8 cellular contexts compared by ENCODE assay signal in the genomic region with DNA sequence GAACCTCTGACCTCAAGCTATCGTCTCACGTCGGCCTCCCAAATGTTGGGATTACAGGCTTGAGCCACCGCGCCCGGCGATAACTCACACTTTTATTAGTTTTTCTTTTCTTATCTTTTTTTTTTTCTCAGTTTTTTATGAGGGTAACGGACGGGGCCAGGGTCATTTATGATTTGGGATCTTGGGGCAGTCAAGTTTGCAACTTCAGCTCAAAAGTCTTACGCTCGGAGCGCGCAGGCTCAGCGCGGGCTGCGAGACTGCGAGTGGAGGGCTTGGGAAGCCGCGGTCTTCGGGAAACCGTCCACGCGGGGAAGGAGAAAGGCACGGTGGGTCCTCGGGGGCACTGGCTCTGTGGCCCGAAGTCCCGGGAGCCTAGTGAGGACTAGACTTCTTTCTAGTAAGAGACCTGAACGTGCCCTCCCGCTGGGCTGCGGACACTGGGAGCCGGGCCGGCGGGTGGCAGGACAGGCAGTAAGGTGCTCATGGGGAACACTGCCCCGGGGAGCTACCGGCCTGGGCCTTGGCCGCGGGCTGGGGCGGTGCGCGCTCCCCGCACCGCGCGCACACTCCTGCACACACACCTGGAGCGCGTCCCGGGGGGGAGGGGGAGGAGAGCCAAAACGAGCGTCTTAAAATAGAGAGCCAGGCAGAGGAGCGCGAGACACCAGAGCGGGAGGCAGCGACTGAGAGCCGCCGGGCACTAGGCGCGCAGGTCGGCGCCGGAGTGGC. TPM values are rescaled to one million over a fixed set of nuclear protein-coding genes. Genes with fewer than 3 reads are reported as not detected.
DNase-seq lines count a peak whose midpoint lies in the region; ATAC-seq and TF ChIP-seq lines count a peak whose summit lies in the region.

No MANE protein-coding gene starts in this region.

- no peaks in the 10 kb centered on the region for H3K9me3 Mint-ChIP-seq in type B pancreatic cell

- TF ChIP-seq CTCF in C4-2B (conservative IDR thresholded peaks at IDR 0.05) (no peak), brain microvascular endothelial cell (IDR thresholded peaks at IDR 0.05; ENCODE audit: low read depth, low read length, missing control alignments) (no peak), right lobe of liver (IDR thresholded peaks at IDR 0.05) (no peak), type B pancreatic cell (conservative IDR thresholded peaks at IDR 0.05) (no peak)

- H3K27me3 ChIP-seq in brain microvascular endothelial cell (replicated peaks) (peaks cover 69% of the 10 kb centered on the region), right lobe of liver (peaks cover 11 to 61% of the 10 kb centered on the region in 2 donors)

- H3K36me3 ChIP-seq in brain microvascular endothelial cell (replicated peaks) (no peaks in the 10 kb centered on the region), right lobe of liver (no peaks in the 10 kb centered on the region)

- H3K27ac Mint-ChIP-seq in type B pancreatic cell: peak overlapping the region; percentile 95

- peaks cover 0 to 26% (median 6%) of the 10 kb centered on the region in 4 donors for H3K4me1 ChIP-seq in right lobe of liver

- 8% methylated on average over 26 of the region's 60 CpGs for WGBS in right lobe of liver (ENCODE audit: insufficient coverage, low coverage, low lambda C conversion rate, missing lambda C conversion rate)

- peak overlapping the region; percentile 91 for H3K4me3 Mint-ChIP-seq in type B pancreatic cell

- DNase-seq in HuH-7.5 (ENCODE audit: low spot score): peak; percentile 37
- DNase-seq in brain microvascular endothelial cell: no peak
- peak in 1 of 3 donors; percentile 56 for DNase-seq in right lobe of liver
- DNase-seq in type B pancreatic cell (ENCODE audit: extremely low spot score, unreplicated experiment): peak; percentile 78

- TF ChIP-seq POLR2A in right lobe of liver (IDR thresholded peaks at IDR 0.05): no peak

- H3K4me1 Mint-ChIP-seq in type B pancreatic cell (ENCODE audit: unreplicated experiment): peaks cover 5% of the 10 kb centered on the region

- peaks cover 16% of the 10 kb centered on the region for H3K36me3 Mint-ChIP-seq in type B pancreatic cell

- no peaks in the 10 kb centered on the region for H3K9me3 ChIP-seq in right lobe of liver

- intact Hi-C loops in right lobe of liver (cut with DNase I): loop anchor here in 1 of 2 donors (10.0 kb wide), 2 partner anchors 320 to 370 kb away; no protein-coding TSS in a partner anchor

- in situ Hi-C loops in brain microvascular endothelial cell (cut with HindIII; ENCODE audit: low pct_ligation_motif_present, low sequenced_read_pairs): no loop called here

- peaks cover 88% of the 10 kb centered on the region for H3K27me3 Mint-ChIP-seq in type B pancreatic cell

- H3K4me3 ChIP-seq in brain microvascular endothelial cell (ENCODE audit: low read depth, low read length) (peak overlapping the region; percentile 15), right lobe of liver (peak overlapping the region in 1 of 3 donors; percentile 35)

- ATAC-seq in right lobe of liver (peak; percentile 53 to 58 (median 56)), HG02852 (IDR thresholded peaks at IDR 0.05; ENCODE audit: unreplicated experiment) (no peak), HG03565 (IDR thresholded peaks at IDR 0.05; ENCODE audit: unreplicated experiment) (no peak), GM18868 (IDR thresholded peaks at IDR 0.05; ENCODE audit: unreplicated experiment) (no peak)

- H3K27ac ChIP-seq in C4-2B: peak overlapping the region; percentile 15; the same call in 1 of the 2 replicates
- no peak overlapping the region for H3K27ac ChIP-seq in brain microvascular endothelial cell
- H3K27ac ChIP-seq in right lobe of liver: no peak overlapping the region

RNA-seq across cellular contexts. Expression of gene BARX2, which starts 0.5 kb away (rescaled TPM):
- total RNA-seq in right lobe of liver (not detected), type B pancreatic cell (ENCODE audit: low replicate concordance) (62.1 and 186 TPM in 2 replicates)

Comparison
In these comparisons a context has a peak if more than half of its experiments do, and no peak if none do; other contexts are left out.
1. ATAC-seq: peak in right lobe of liver (4 of 4); none in HG02852 (single experiment), HG03565 (single experiment) and GM18868 (single experiment).
2. RNA of gene BARX2, which starts 0.5 kb away (total RNA-seq): 62.1 to 186 TPM in type B pancreatic cell; not detected in right lobe of liver; every median in the first group is over 10 times any median in the second.